In the genomic region with DNA sequence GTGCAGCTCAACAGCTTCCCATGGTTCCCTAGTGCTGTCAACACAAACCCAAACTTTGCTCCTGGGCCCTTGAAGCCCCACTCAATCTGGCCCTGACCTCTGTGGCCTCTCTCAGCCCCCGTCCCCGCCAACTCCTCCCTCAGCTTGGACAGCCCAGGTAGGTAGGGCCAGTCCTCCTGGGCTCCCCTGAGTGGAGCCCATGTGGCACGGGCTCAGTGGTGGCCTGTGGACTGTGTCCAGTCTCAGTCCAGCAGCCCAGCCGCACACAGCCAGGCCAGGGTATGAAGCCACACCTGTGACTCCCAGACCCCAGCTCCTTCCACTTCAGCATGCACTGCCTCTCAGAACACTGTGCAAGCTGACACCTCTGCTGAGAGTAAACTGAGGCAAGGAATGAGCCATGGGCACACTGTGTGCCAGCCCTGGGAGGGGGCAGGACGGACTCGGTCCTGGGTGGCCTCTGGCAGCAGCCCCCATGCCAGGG, we compare ENCODE assay signal across 15 cellular contexts. TPM values are rescaled to one million over a fixed set of nuclear protein-coding genes. Genes with fewer than 3 reads are reported as not detected.
DNase-seq lines count a peak whose midpoint lies in the region; ATAC-seq and TF ChIP-seq lines count a peak whose summit lies in the region.
"Had no signal": no experiment of that assay in that cellular context is flagged by ENCODE, and none has a peak within 500 bp of the region (broad histone marks: within the 10 kb centered on the region; RNA-seq: fewer than 3 reads in every experiment).

No MANE protein-coding gene starts in this region.

- no peak overlapping the region for H3K4me3 Mint-ChIP-seq in activated T-cell treated with anti-CD3 and anti-CD28 coated beads, Interleukin-2, amount 50 U/mL, for 24 hours

- TF ChIP-seq POLR2A in esophagus squamous epithelium (IDR thresholded peaks at IDR 0.05) (no peak), uterus (IDR thresholded peaks at IDR 0.05) (no peak)

- H3K27ac ChIP-seq in right atrium auricular region (peak overlapping the region; percentile 87 to 90), esophagus squamous epithelium (peak overlapping the region; percentile 67 to 94 (median 84)), trophoblast cell (ENCODE audit: low read depth, low read length) (no peak overlapping the region), uterus (peak overlapping the region; percentile 84 to 97)

- H3K36me3 ChIP-seq in right atrium auricular region (no peaks in the 10 kb centered on the region), esophagus squamous epithelium (no peaks in the 10 kb centered on the region), trophoblast cell (ENCODE audit: control insufficient read depth in 1 of 2, insufficient read depth in 2 of 2, low read length in 2 of 2) (peaks cover 11 to 24% of the 10 kb centered on the region in 2 experiments), uterus (no peaks in the 10 kb centered on the region)

- peak overlapping the region; percentile 9 for H3K4ac ChIP-seq in trophoblast cell (ENCODE audit: low read depth, low read length)

- 84 to 92% methylated on average over 2 of the region's 6 CpGs for WGBS in esophagus squamous epithelium, 2 donors
- WGBS in trophoblast cell (ENCODE audit: extremely low coverage, insufficient coverage, insufficient read length) = no CpG with 5 or more reads among the region's 6 CpGs

- H2AK5ac ChIP-seq in trophoblast cell (ENCODE audit: low read length) = peak overlapping the region; percentile 22

- ATAC-seq in HG02759 (IDR thresholded peaks at IDR 0.05; ENCODE audit: unreplicated experiment) = no peak
- no peak for ATAC-seq in GM21367 (IDR thresholded peaks at IDR 0.05; ENCODE audit: unreplicated experiment)

- H3K4me1 ChIP-seq in right atrium auricular region (peaks cover 0 to 98% of the 10 kb centered on the region in 2 donors), esophagus squamous epithelium (peaks cover 40 to 100% (median 84%) of the 10 kb centered on the region in 3 donors), trophoblast cell (ENCODE audit: control insufficient read depth in 1 of 2, insufficient read depth in 2 of 2, low read length in 2 of 2) (peaks cover 62 to 71% of the 10 kb centered on the region in 2 experiments), uterus (peaks cover 22 to 51% of the 10 kb centered on the region in 2 donors)

- H4K91ac ChIP-seq in trophoblast cell (ENCODE audit: low read depth, low read length) = peak overlapping the region; percentile 3

- H3K9me3 ChIP-seq in right atrium auricular region (no peaks in the 10 kb centered on the region), esophagus squamous epithelium (no peaks in the 10 kb centered on the region), trophoblast cell (ENCODE audit: insufficient read depth, low read depth, low read length) (peaks cover 2% of the 10 kb centered on the region), uterus (no peaks in the 10 kb centered on the region)

- H2BK120ac ChIP-seq in trophoblast cell (ENCODE audit: insufficient read depth, low read length, poor library complexity) = no peak overlapping the region

- H3K79me2 ChIP-seq in trophoblast cell (ENCODE audit: control insufficient read depth, insufficient read depth, low read length, poor library complexity) = peaks cover 41% of the 10 kb centered on the region

- H3K18ac ChIP-seq in trophoblast cell (ENCODE audit: low read length) = peak overlapping the region; percentile 15

- peaks cover 27% of the 10 kb centered on the region for H3K4me1 Mint-ChIP-seq in activated T-cell treated with anti-CD3 and anti-CD28 coated beads, Interleukin-2, amount 50 U/mL, for 24 hours (ENCODE audit: low read depth)

- H3K27me3 Mint-ChIP-seq in activated T-cell treated with anti-CD3 and anti-CD28 coated beads, Interleukin-2, amount 50 U/mL, for 24 hours = peaks cover 11% of the 10 kb centered on the region

- H3K9me3 Mint-ChIP-seq in activated T-cell treated with anti-CD3 and anti-CD28 coated beads, Interleukin-2, amount 50 U/mL, for 24 hours = no peaks in the 10 kb centered on the region

- no peak overlapping the region for H3K27ac Mint-ChIP-seq in activated T-cell treated with anti-CD3 and anti-CD28 coated beads, Interleukin-2, amount 50 U/mL, for 24 hours
- H3K27ac Mint-ChIP-seq: activated naive CD8-positive, alpha-beta T cell had no signal

- no peak overlapping the region for H3K9ac ChIP-seq in trophoblast cell (ENCODE audit: low read length)

- intact Hi-C loops in cardiac septum (cut with DNase I) = loop anchor here (2.0 kb wide), 1 partner anchor 34 kb away; no protein-coding TSS in a partner anchor
- intact Hi-C loops in esophagus squamous epithelium (cut with DNase I) = no loop called here
- intact Hi-C loops in uterus (cut with DNase I; ENCODE audit: low total_unique reads) = no loop called here

- DNase-seq in right atrium auricular region (ENCODE audit: low spot score) (no peak), cardiac septum (ENCODE audit: low spot score) (no peak), esophagus squamous epithelium (lab: John Stamatoyannopoulos, UW) (no peak), trophoblast cell (no peak), uterus (no peak)
- no peak for DNase-seq in activated T-cell treated with anti-CD3 and anti-CD28 coated beads, Interleukin-2, amount 50 U/mL, for 24 hours
- DNase-seq: DMS 273 treated with DMSO at 0.1 percent for 48 hours, NCI-H2029 treated with DMSO at 0.1 percent for 48 hours had no signal

- H3K4me3 ChIP-seq in right atrium auricular region (no peak overlapping the region), esophagus squamous epithelium (no peak overlapping the region), trophoblast cell (ENCODE audit: low read depth, low read length) (no peak overlapping the region), uterus (no peak overlapping the region)

- no peak overlapping the region for H2AFZ ChIP-seq in trophoblast cell (ENCODE audit: insufficient read depth, low read length, poor library complexity)

- no peak overlapping the region for H3K4me2 ChIP-seq in trophoblast cell (ENCODE audit: low read length)

- H3K14ac ChIP-seq in trophoblast cell (ENCODE audit: low read length) = peak overlapping the region; percentile 9

- H3K79me1 ChIP-seq in trophoblast cell (ENCODE audit: low read length) = peaks cover 52% of the 10 kb centered on the region

- H3K23ac ChIP-seq in trophoblast cell (ENCODE audit: low read length) = no peak overlapping the region

- no peak for TF ChIP-seq CTCF in right atrium auricular region (IDR thresholded peaks at IDR 0.05)
- no peak for TF ChIP-seq CTCF in esophagus squamous epithelium (IDR thresholded peaks at IDR 0.05)
- TF ChIP-seq CTCF in uterus (IDR thresholded peaks at IDR 0.05) = no peak

- H4K8ac ChIP-seq in trophoblast cell (ENCODE audit: low read depth, low read length) = no peak overlapping the region

- peak overlapping the region; percentile 4 for H2BK12ac ChIP-seq in trophoblast cell (ENCODE audit: low read length)

- no peak overlapping the region for H4K12ac ChIP-seq in trophoblast cell (ENCODE audit: low read depth, low read length)

- H3K36me3 Mint-ChIP-seq in activated T-cell treated with anti-CD3 and anti-CD28 coated beads, Interleukin-2, amount 50 U/mL, for 24 hours (ENCODE audit: low read depth) = no peaks in the 10 kb centered on the region
- H3K36me3 Mint-ChIP-seq: activated naive CD8-positive, alpha-beta T cell had no signal

- no peak overlapping the region for H2BK5ac ChIP-seq in trophoblast cell (ENCODE audit: low read depth, low read length, poor library complexity)

- H3K27me3 ChIP-seq in right atrium auricular region (no peaks in the 10 kb centered on the region), esophagus squamous epithelium (no peaks in the 10 kb centered on the region), trophoblast cell (ENCODE audit: insufficient read depth, low read length) (no peaks in the 10 kb centered on the region), uterus (no peaks in the 10 kb centered on the region)

RNA-seq across cellular contexts. Expression of gene PLXND1, which starts 11.5 kb away (rescaled TPM):
- total RNA-seq in right atrium auricular region (10 to 100 TPM; 44.5 to 93.1 TPM), cardiac septum (54.8 TPM), esophagus squamous epithelium (10 to 100 TPM in 3 of 4 donors, 1 to 10 TPM in 1; 4.5 to 66.0 (median 24.4) TPM), uterus (100 to 1,000 TPM in 3 of 4 donors, 10 to 100 TPM in 1; 54.7 to 343 (median 121) TPM)
- 282 and 293 TPM in 2 replicates for polyA plus RNA-seq in trophoblast cell (2013)

RNA-seq across cellular contexts. Expression of gene H1-8, which starts 52.0 kb away (rescaled TPM):
- not detected for total RNA-seq in right atrium auricular region
- total RNA-seq in cardiac septum = not detected
- not detected for total RNA-seq in esophagus squamous epithelium
- not detected in 2 replicates for polyA plus RNA-seq in trophoblast cell (2013)
- not detected for total RNA-seq in uterus
- total RNA-seq: LHCN-M2, liver, pulmonary artery endothelial cell, subcutaneous adipose tissue had no signal
- polyA plus RNA-seq: liver had no signal
